Comparison of ENCODE assay signal across 2 cellular contexts in the genomic region with DNA sequence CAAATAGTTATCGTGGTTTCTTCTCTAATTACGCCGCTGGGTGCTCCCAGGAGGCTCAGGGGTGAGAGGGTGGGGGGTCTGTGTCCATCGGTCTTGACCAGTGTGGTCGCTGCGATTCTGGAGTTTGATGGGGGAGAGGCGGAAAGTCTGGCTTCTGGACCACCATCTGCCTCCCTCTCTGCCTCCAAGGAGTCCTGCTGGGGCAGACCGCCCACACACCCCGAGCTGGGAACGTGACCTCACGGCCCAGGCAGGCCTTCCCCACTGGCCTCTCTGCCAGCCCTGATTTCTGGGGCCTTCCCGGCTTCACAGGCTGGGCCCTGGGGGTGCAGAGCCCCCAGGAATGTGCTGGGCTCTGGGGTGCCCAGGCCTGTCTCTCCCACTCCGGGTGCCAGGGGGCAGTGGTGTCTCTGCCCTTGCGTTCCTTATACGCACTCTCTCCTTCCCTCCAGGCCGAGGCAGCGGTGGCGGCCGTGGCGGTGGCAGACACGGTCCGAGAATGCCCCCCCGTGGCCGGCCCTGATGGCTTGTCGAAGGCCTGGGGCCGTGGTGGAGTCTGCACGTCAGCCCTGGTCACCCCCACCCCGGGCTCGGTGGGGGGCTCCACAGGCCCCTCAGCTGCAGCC.
TF ChIP-seq lines count a peak whose summit lies in the region.

No MANE protein-coding gene starts in this region.

TF ChIP-seq in A549, 52 proteins besides CTCF, POLR2A, EP300 and RAD21 (continued from another document):
- TF ChIP-seq PHF8 (IDR thresholded peaks at IDR 0.05; ENCODE audit: borderline replicate concordance, low read depth) = no peak
- TF ChIP-seq ELK1 (IDR thresholded peaks at IDR 0.05; ENCODE audit: low read depth, low read length) = no peak
- TF ChIP-seq NPAS2 (CRISPR knock-in tag; IDR thresholded peaks at IDR 0.05; ENCODE audit: borderline replicate concordance) = no peak
- no peak for TF ChIP-seq RNF2 (IDR thresholded peaks at IDR 0.05; ENCODE audit: borderline replicate concordance, low read depth)
- no peak for TF ChIP-seq E2F6 (IDR thresholded peaks at IDR 0.05; ENCODE audit: borderline replicate concordance, low read depth)
- TF ChIP-seq RFX5 (IDR thresholded peaks at IDR 0.05) = no peak
- TF ChIP-seq ZNF302 (CRISPR knock-in tag; IDR thresholded peaks at IDR 0.05) = no peak
- no peak for TF ChIP-seq BHLHE40 (IDR thresholded peaks at IDR 0.05; ENCODE audit: low read depth, low read length)
- no peak for TF ChIP-seq RARB (CRISPR knock-in tag; IDR thresholded peaks at IDR 0.05)
- TF ChIP-seq HOXA7 (CRISPR knock-in tag; IDR thresholded peaks at IDR 0.05) = no peak
- no peak for TF ChIP-seq TFCP2L1 (CRISPR knock-in tag; IDR thresholded peaks at IDR 0.05)
- TF ChIP-seq ESRRA (IDR thresholded peaks at IDR 0.05; ENCODE audit: borderline replicate concordance, low read length) = no peak
- TF ChIP-seq KDM5A (IDR thresholded peaks at IDR 0.05) = no peak
- TF ChIP-seq, protein P1, sequence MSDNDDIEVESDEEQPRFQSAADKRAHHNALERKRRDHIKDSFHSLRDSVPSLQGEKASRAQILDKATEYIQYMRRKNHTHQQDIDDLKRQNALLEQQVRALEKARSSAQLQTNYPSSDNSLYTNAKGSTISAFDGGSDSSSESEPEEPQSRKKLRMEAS (IDR thresholded peaks at IDR 0.05) = no peak
- TF ChIP-seq REST (IDR thresholded peaks at IDR 0.05) = no peak
- TF ChIP-seq ZSCAN20 (CRISPR knock-in tag; IDR thresholded peaks at IDR 0.05) = no peak

TF ChIP-seq in SK-N-SH treated with all-trans-retinoic acid at 6 μM for 48 hours, 23 proteins besides CTCF, POLR2A, EP300 and RAD21:
- TF ChIP-seq, protein P2, sequence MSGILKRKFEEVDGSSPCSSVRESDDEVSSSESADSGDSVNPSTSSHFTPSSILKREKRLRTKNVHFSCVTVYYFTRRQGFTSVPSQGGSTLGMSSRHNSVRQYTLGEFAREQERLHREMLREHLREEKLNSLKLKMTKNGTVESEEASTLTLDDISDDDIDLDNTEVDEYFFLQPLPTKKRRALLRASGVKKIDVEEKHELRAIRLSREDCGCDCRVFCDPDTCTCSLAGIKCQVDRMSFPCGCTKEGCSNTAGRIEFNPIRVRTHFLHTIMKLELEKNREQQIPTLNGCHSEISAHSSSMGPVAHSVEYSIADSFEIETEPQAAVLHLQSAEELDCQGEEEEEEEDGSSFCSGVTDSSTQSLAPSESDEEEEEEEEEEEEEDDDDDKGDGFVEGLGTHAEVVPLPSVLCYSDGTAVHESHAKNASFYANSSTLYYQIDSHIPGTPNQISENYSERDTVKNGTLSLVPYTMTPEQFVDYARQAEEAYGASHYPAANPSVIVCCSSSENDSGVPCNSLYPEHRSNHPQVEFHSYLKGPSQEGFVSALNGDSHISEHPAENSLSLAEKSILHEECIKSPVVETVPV (CRISPR knock-in tag; IDR thresholded peaks at IDR 0.05) = no peak
- no peak for TF ChIP-seq CSDC2 (CRISPR knock-in tag; IDR thresholded peaks at IDR 0.05)
- TF ChIP-seq ZFP3 (CRISPR knock-in tag; IDR thresholded peaks at IDR 0.05) = no peak
- TF ChIP-seq, protein P3, sequence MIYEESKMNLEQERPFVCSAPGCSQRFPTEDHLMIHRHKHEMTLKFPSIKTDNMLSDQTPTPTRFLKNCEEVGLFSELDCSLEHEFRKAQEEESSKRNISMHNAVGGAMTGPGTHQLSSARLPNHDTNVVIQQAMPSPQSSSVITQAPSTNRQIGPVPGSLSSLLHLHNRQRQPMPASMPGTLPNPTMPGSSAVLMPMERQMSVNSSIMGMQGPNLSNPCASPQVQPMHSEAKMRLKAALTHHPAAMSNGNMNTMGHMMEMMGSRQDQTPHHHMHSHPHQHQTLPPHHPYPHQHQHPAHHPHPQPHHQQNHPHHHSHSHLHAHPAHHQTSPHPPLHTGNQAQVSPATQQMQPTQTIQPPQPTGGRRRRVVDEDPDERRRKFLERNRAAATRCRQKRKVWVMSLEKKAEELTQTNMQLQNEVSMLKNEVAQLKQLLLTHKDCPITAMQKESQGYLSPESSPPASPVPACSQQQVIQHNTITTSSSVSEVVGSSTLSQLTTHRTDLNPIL (CRISPR knock-in tag; IDR thresholded peaks at IDR 0.05; ENCODE audit: low read depth) = no peak
- TF ChIP-seq TSHZ2 (CRISPR knock-in tag; IDR thresholded peaks at IDR 0.05) = no peak
- no peak for TF ChIP-seq POU6F1 (CRISPR knock-in tag; IDR thresholded peaks at IDR 0.05; ENCODE audit: borderline replicate concordance, low read depth)
- no peak for TF ChIP-seq ZNF70 (CRISPR knock-in tag; IDR thresholded peaks at IDR 0.05)
- no peak for TF ChIP-seq BACH2 (CRISPR knock-in tag; IDR thresholded peaks at IDR 0.05; ENCODE audit: borderline replicate concordance)
- no peak for TF ChIP-seq RARB (CRISPR knock-in tag; IDR thresholded peaks at IDR 0.05)
- no peak for TF ChIP-seq TOX (CRISPR knock-in tag; IDR thresholded peaks at IDR 0.05; ENCODE audit: borderline replicate concordance)
- TF ChIP-seq SNAI2 (CRISPR knock-in tag; IDR thresholded peaks at IDR 0.05) = no peak
- no peak for TF ChIP-seq ISL1 (CRISPR knock-in tag; IDR thresholded peaks at IDR 0.05)
- TF ChIP-seq ARNTL (CRISPR knock-in tag; IDR thresholded peaks at IDR 0.05; ENCODE audit: borderline replicate concordance, low read depth) = no peak
- TF ChIP-seq GLIS3 (CRISPR knock-in tag; IDR thresholded peaks at IDR 0.05) = no peak
- no peak for TF ChIP-seq ZNF565 (CRISPR knock-in tag; conservative IDR thresholded peaks at IDR 0.05; ENCODE audit: low read depth)
- no peak for TF ChIP-seq ZNF8 (CRISPR knock-in tag; IDR thresholded peaks at IDR 0.05)
- no peak for TF ChIP-seq ZC3H10 (CRISPR knock-in tag; IDR thresholded peaks at IDR 0.05)
- TF ChIP-seq, protein P4, sequence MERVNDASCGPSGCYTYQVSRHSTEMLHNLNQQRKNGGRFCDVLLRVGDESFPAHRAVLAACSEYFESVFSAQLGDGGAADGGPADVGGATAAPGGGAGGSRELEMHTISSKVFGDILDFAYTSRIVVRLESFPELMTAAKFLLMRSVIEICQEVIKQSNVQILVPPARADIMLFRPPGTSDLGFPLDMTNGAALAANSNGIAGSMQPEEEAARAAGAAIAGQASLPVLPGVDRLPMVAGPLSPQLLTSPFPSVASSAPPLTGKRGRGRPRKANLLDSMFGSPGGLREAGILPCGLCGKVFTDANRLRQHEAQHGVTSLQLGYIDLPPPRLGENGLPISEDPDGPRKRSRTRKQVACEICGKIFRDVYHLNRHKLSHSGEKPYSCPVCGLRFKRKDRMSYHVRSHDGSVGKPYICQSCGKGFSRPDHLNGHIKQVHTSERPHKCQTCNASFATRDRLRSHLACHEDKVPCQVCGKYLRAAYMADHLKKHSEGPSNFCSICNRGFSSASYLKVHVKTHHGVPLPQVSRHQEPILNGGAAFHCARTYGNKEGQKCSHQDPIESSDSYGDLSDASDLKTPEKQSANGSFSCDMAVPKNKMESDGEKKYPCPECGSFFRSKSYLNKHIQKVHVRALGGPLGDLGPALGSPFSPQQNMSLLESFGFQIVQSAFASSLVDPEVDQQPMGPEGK (CRISPR knock-in tag; IDR thresholded peaks at IDR 0.05; ENCODE audit: borderline replicate concordance) = no peak
- no peak for TF ChIP-seq ZFP30 (CRISPR knock-in tag; IDR thresholded peaks at IDR 0.05)
- no peak for TF ChIP-seq TCF4 (CRISPR knock-in tag; IDR thresholded peaks at IDR 0.05; ENCODE audit: borderline replicate concordance)
